ENCODE assay signal across 11 cellular contexts in genomic region chr14:94143239-94143638, GRCh38. TPM values are rescaled to one million over a fixed set of nuclear protein-coding genes. Genes with fewer than 3 reads are reported as not detected.
A peak's percentile ranks its signal among the peaks of the same experiment; 100 is the strongest.
DNase-seq lines count a peak whose midpoint lies in the region; ATAC-seq and TF ChIP-seq lines count a peak whose summit lies in the region.
"Had no signal": no experiment of that assay in that cellular context is flagged by ENCODE, and none has a peak within 500 bp of the region (broad histone marks: within the 10 kb centered on the region; RNA-seq: fewer than 3 reads in every experiment).

No MANE protein-coding gene starts in this region.

- H3K9me3 Mint-ChIP-seq in CD4-positive, alpha-beta T cell, result no peaks in the 10 kb centered on the region
- H3K9me3 Mint-ChIP-seq: activated naive CD4-positive, alpha-beta T cell treated with anti-CD3 and anti-CD28 coated beads, Interleukin-2, amount 50 U/mL, for 24 hours had no signal

- no peaks in the 10 kb centered on the region for H3K9me3 ChIP-seq in CD4-positive, alpha-beta T cell (ENCODE audit: control insufficient read depth, low read length)
- H3K9me3 ChIP-seq in hepatocyte (ENCODE audit: low read depth), result no peaks in the 10 kb centered on the region

- TF ChIP-seq CTCF in CD4-positive, alpha-beta T cell (IDR thresholded peaks at IDR 0.05), result peak; percentile 16
- TF ChIP-seq CTCF in GM12875 (IDR thresholded peaks at IDR 0.05; ENCODE audit: borderline replicate concordance, insufficient read depth, low read depth, low read length) (peak; percentile 44; the same call in 1 of the 2 replicates), hepatocyte (IDR thresholded peaks at IDR 0.05; ENCODE audit: poor library complexity) (peak; percentile 15)

- H3K79me2 ChIP-seq in hepatocyte, result no peaks in the 10 kb centered on the region

- no peaks in the 10 kb centered on the region for H3K27me3 ChIP-seq in CD4-positive, alpha-beta T cell (ENCODE audit: control insufficient read depth, insufficient read depth, low read length)
- H3K27me3 ChIP-seq in hepatocyte, result no peaks in the 10 kb centered on the region

- no peak overlapping the region for H3K27ac Mint-ChIP-seq in CD4-positive, alpha-beta T cell
- H3K27ac Mint-ChIP-seq: activated naive CD4-positive, alpha-beta T cell treated with anti-CD3 and anti-CD28 coated beads, Interleukin-2, amount 50 U/mL, for 24 hours had no signal

- H3K36me3 Mint-ChIP-seq in CD4-positive, alpha-beta T cell (ENCODE audit: low read depth), result no peaks in the 10 kb centered on the region
- H3K36me3 Mint-ChIP-seq: activated naive CD4-positive, alpha-beta T cell treated with anti-CD3 and anti-CD28 coated beads, Interleukin-2, amount 50 U/mL, for 24 hours had no signal

- peaks cover 3% of the 10 kb centered on the region for H3K27me3 Mint-ChIP-seq in CD4-positive, alpha-beta T cell

- H3K4me1 Mint-ChIP-seq in CD4-positive, alpha-beta T cell (ENCODE audit: low read depth), result peaks cover 18% of the 10 kb centered on the region

- H3K4me3 ChIP-seq in GM12875 (ENCODE audit: low read depth, low read length) (no peak overlapping the region), hepatocyte (no peak overlapping the region)

- no peak for ATAC-seq in CD4-positive, alpha-beta T cell (ENCODE audit: poor library complexity)
- no peak for ATAC-seq in GM19467 (IDR thresholded peaks at IDR 0.05; ENCODE audit: unreplicated experiment)
- ATAC-seq in HG02571 (IDR thresholded peaks at IDR 0.05; ENCODE audit: unreplicated experiment), result no peak

- POLR2A ChIA-PET in CD4-positive, alpha-beta T cell (lab: Charles Lee), result interaction anchor here (0.7 kb wide), 1 partner anchor 289 kb away, joined by 3 read pairs; no protein-coding TSS in a partner anchor

- no peak overlapping the region for H3K4me3 Mint-ChIP-seq in CD4-positive, alpha-beta T cell
- H3K4me3 Mint-ChIP-seq: activated naive CD4-positive, alpha-beta T cell treated with anti-CD3 and anti-CD28 coated beads, Interleukin-2, amount 50 U/mL, for 24 hours had no signal

- H2AFZ ChIP-seq in hepatocyte, result no peak overlapping the region

- no peak overlapping the region for H3K27ac ChIP-seq in CD4-positive, alpha-beta T cell (ENCODE audit: low read depth, low read length)
- H3K27ac ChIP-seq in hepatocyte, result no peak overlapping the region

- DNase-seq in CD4-positive, alpha-beta T cell, result no peak
- DNase-seq in SW480 (ENCODE audit: low spot score), result peak; percentile 56
- DNase-seq in hepatocyte (ENCODE audit: low spot score), result no peak
- no peak for DNase-seq in NCI-H510A (lab: John Stamatoyannopoulos, UW)
- DNase-seq in stimulated activated CD4-positive, alpha-beta T cell treated with anti-CD3 and anti-CD28 coated beads, Interleukin-4, amount 100 ng/mL, for 1 hour, result no peak
- DNase-seq: NCI-H2081 had no signal

- H3K9me2 ChIP-seq in hepatocyte (replicated peaks; ENCODE audit: insufficient read depth), result no peaks in the 10 kb centered on the region

- CTCF ChIA-PET in CD4-positive, alpha-beta T cell (lab: Charles Lee), result interaction anchor here (1.5 kb wide), 1 partner anchor 37 kb away, joined by 3 read pairs; no protein-coding TSS in a partner anchor

- H4K20me1 ChIP-seq in hepatocyte (ENCODE audit: insufficient read depth, poor library complexity, severe bottlenecking), result no peaks in the 10 kb centered on the region

- H3K4me1 ChIP-seq in hepatocyte (ENCODE audit: insufficient read depth), result no peaks in the 10 kb centered on the region

- no peaks in the 10 kb centered on the region for H3K36me3 ChIP-seq in hepatocyte (replicated peaks; ENCODE audit: insufficient read depth, low read depth)

- 66% methylated on average over 3 of the region's 3 CpGs for WGBS in hepatocyte (ENCODE audit: low lambda C conversion rate, missing lambda C conversion rate)

- H3K4me2 ChIP-seq in hepatocyte, result no peak overlapping the region

- intact Hi-C loops in CD4-positive, alpha-beta T cell (cut with DNase I, micrococcal nuclease), result no loop called here

RNA-seq across cellular contexts. Expression of gene IFI27L2, which starts 13.8 kb away (rescaled TPM):
- total RNA-seq in CD4-positive, alpha-beta T cell, result 10 to 100 TPM; 21.5 to 22.2 TPM
- 47.4 and 95.1 TPM in 2 replicates for total RNA-seq in hepatocyte
- 90.5 and 91.5 TPM in 2 replicates for polyA plus RNA-seq in hepatocyte

RNA-seq across cellular contexts. Expression of gene PPP4R4, which starts 30.9 kb away (rescaled TPM):
- 1 to 10 TPM; 3.5 to 4.3 TPM for total RNA-seq in CD4-positive, alpha-beta T cell
- total RNA-seq in hepatocyte, result 2.3 and 3.8 TPM in 2 replicates
- 0.61 and 1.0 TPM in 2 replicates for polyA plus RNA-seq in hepatocyte
- total RNA-seq: lung microvascular endothelial cell had no signal

RNA-seq across cellular contexts. Expression of gene IFI27, which starts 32.7 kb away (rescaled TPM):
- total RNA-seq in CD4-positive, alpha-beta T cell, result 1 to 10 TPM; 1.7 to 2.2 TPM
- total RNA-seq in hepatocyte, result 1.1 and 1.8 TPM in 2 replicates
- polyA plus RNA-seq in hepatocyte, result 6.7 and 7.3 TPM in 2 replicates
